In genomic region chr12:54549774-54550451, GRCh38 we compare ENCODE assay signal across 7 cellular contexts. TPM values are rescaled to one million over a fixed set of nuclear protein-coding genes. Genes with fewer than 3 reads are reported as not detected.
DNase-seq lines count a peak whose midpoint lies in the region; ATAC-seq and TF ChIP-seq lines count a peak whose summit lies in the region.

No MANE protein-coding gene starts in this region.

- H3K4me1 ChIP-seq in GM23338 (ENCODE audit: insufficient read depth) (peaks cover 16% of the 10 kb centered on the region), SJSA1 (replicated peaks) (peaks cover 9% of the 10 kb centered on the region; the same call in 1 of the 2 replicates), mucosa of descending colon (ENCODE audit: low read depth) (no peaks in the 10 kb centered on the region), testis (peaks cover 13% of the 10 kb centered on the region)

- H3K4me3 ChIP-seq in GM23338, result peak overlapping the region; percentile 77
- H3K4me3 ChIP-seq in SJSA1, result 0 out of 2 replicates have a peak overlapping the region, but pooled peaks have one; percentile 8
- no peak overlapping the region for H3K4me3 ChIP-seq in mucosa of descending colon
- peak overlapping the region; percentile 26 to 61 for H3K4me3 ChIP-seq in testis

- H3K4me2 ChIP-seq in GM23338, result peak overlapping the region; percentile 95

- WGBS in testis, 2 donors, result 7 to 10% methylated on average over 22 of the region's 22 CpGs

- H3K4me1 Mint-ChIP-seq in GM23338 (peaks cover 29% of the 10 kb centered on the region), chondrocyte (ENCODE audit: low read depth) (peaks cover 16% of the 10 kb centered on the region)

- H3K36me3 ChIP-seq in GM23338 (ENCODE audit: insufficient read depth) (no peaks in the 10 kb centered on the region), SJSA1 (no peaks in the 10 kb centered on the region), mucosa of descending colon (ENCODE audit: low read depth) (no peaks in the 10 kb centered on the region), testis (ENCODE audit: low read depth, missing control alignments) (no peaks in the 10 kb centered on the region)

- H2AFZ ChIP-seq in GM23338, result peak overlapping the region; percentile 99

- TF ChIP-seq CTCF in GM23338 (conservative IDR thresholded peaks at IDR 0.05; ENCODE audit: low read depth in 2 of 2) (no peak), chondrocyte (IDR thresholded peaks at IDR 0.05) (no peak), mucosa of descending colon (IDR thresholded peaks at IDR 0.05) (no peak), testis (IDR thresholded peaks at IDR 0.05) (no peak)

- H3K9me3 Mint-ChIP-seq in GM23338 (no peaks in the 10 kb centered on the region), chondrocyte (ENCODE audit: low read depth) (no peaks in the 10 kb centered on the region)

- no peak for TF ChIP-seq POLR2A in testis (IDR thresholded peaks at IDR 0.05)

- intact Hi-C loops in mucosa of descending colon (cut with DNase I, micrococcal nuclease) (no loop called here), testis (cut with DNase I; ENCODE audit: low total_unique reads) (no loop called here)

- H3F3A ChIP-seq in GM23338 (replicated peaks; ENCODE audit: low read depth), result no peaks in the 10 kb centered on the region

- no peaks in the 10 kb centered on the region for H4K20me1 ChIP-seq in GM23338 (replicated peaks; ENCODE audit: insufficient read depth)

- H3K27ac ChIP-seq in GM23338 (ENCODE audit: low read depth) (no peak overlapping the region), SJSA1 (no peak overlapping the region), testis (no peak overlapping the region)

- ATAC-seq in GM23338 (peak; percentile 68), mucosa of descending colon (peak; percentile 28), HG03439 (IDR thresholded peaks at IDR 0.05; ENCODE audit: unreplicated experiment) (no peak)

- H3K36me3 Mint-ChIP-seq in GM23338 (ENCODE audit: low read depth) (no peaks in the 10 kb centered on the region), chondrocyte (ENCODE audit: low read depth) (no peaks in the 10 kb centered on the region)

- H3K9me3 ChIP-seq in SJSA1 (replicated peaks), result no peaks in the 10 kb centered on the region
- no peaks in the 10 kb centered on the region for H3K9me3 ChIP-seq in mucosa of descending colon
- no peaks in the 10 kb centered on the region for H3K9me3 ChIP-seq in testis

- H3K27me3 ChIP-seq in GM23338 (ENCODE audit: insufficient read depth) (peaks cover 90% of the 10 kb centered on the region), SJSA1 (replicated peaks) (peaks cover 72% of the 10 kb centered on the region), testis (no peaks in the 10 kb centered on the region)

- H3K27ac Mint-ChIP-seq in GM23338, result no peak overlapping the region
- H3K27ac Mint-ChIP-seq in chondrocyte (ENCODE audit: unreplicated experiment), result no peak overlapping the region

- H3K27me3 Mint-ChIP-seq in GM23338 (ENCODE audit: insufficient read depth, low read depth, poor library complexity) (peaks cover 47% of the 10 kb centered on the region), chondrocyte (ENCODE audit: low read depth) (peaks cover 65% of the 10 kb centered on the region)

- no peaks in the 10 kb centered on the region for H3K79me2 ChIP-seq in GM23338 (replicated peaks; ENCODE audit: insufficient read depth)

- H3K9me2 ChIP-seq in GM23338 (ENCODE audit: insufficient read depth), result no peaks in the 10 kb centered on the region

- peak overlapping the region; percentile 76 for H3K4me3 Mint-ChIP-seq in GM23338
- H3K4me3 Mint-ChIP-seq in chondrocyte (ENCODE audit: unreplicated experiment), result peak overlapping the region; percentile 66

- DNase-seq in GM23338 (ENCODE audit: low spot score) (peak; percentile 72), SJSA1 (ENCODE audit: low read depth in 1 of 2, low spot score in 2 of 2) (no peak), chondrocyte (ENCODE audit: low spot score) (no peak), mucosa of descending colon (no peak), testis (no peak), DMS79 treated with DMSO at 0.1 percent for 48 hours (lab: John Stamatoyannopoulos, UW) (no peak)

TF ChIP-seq in GM23338, 12 proteins besides CTCF, POLR2A, EP300 and RAD21:
- peak; percentile 49 for TF ChIP-seq EZH2 (IDR thresholded peaks at IDR 0.05; ENCODE audit: low read depth, unreplicated experiment)
- no peak for TF ChIP-seq ZNF114 (CRISPR knock-in tag; IDR thresholded peaks at IDR 0.05)

RNA-seq across cellular contexts. Expression of gene PDE1B, which starts 0.5 kb away (rescaled TPM):
- total RNA-seq in GM23338 (2014; rRNA removed; shearing (Covaris generic)), result 0.59 and 2.2 TPM in 2 replicates
- polyA plus RNA-seq in GM23338 (2016; fragmentation: Nextera tagmentation; extraction: Ambion mirVana) (0.28 and 0.52 TPM in 2 replicates), testis (ENCODE audit: insufficient read depth, low read depth, low replicate concordance) (5.4 TPM)
- total RNA-seq in SJSA1 (2014; rRNA removed; shearing (Covaris generic)), result not detected in 2 replicates
- total RNA-seq in chondrocyte (0.12 TPM in 1 of 3 replicates, not detected in the others), mucosa of descending colon (1 to 10 TPM in 2 of 3 donors, under 1 TPM in 1; 0.35 to 4.0 (median 2.2) TPM), testis (1 to 10 TPM; 3.4 to 4.1 TPM)

RNA-seq across cellular contexts. Expression of gene PPP1R1A, which starts 38.5 kb away (rescaled TPM):
- total RNA-seq in GM23338 (2014; rRNA removed; shearing (Covaris generic)), result 7.6 and 8.4 TPM in 2 replicates
- polyA plus RNA-seq in GM23338 (2016; fragmentation: Nextera tagmentation; extraction: Ambion mirVana) (26.6 and 26.9 TPM in 2 replicates), testis (ENCODE audit: insufficient read depth, low read depth, low replicate concordance) (6.3 TPM)
- 0.06 TPM in 1 of 2 replicates, not detected in the other for total RNA-seq in SJSA1 (2014; rRNA removed; shearing (Covaris generic))
- total RNA-seq in chondrocyte (not detected in 3 replicates), mucosa of descending colon (10 to 100 TPM in 1 of 3 donors, under 1 TPM in 2; 0.52 to 30.0 (median 0.75) TPM), testis (1 to 10 TPM; 6.1 to 6.9 TPM)

RNA-seq across cellular contexts. Expression of gene NCKAP1L, which starts 52.4 kb away (rescaled TPM):
- total RNA-seq in GM23338 (2014; rRNA removed; shearing (Covaris generic)), result not detected in 2 replicates
- polyA plus RNA-seq in GM23338 (2016; fragmentation: Nextera tagmentation; extraction: Ambion mirVana) (0.12 TPM in 1 of 2 replicates, not detected in the other), testis (ENCODE audit: insufficient read depth, low read depth, low replicate concordance) (9.0 TPM)
- total RNA-seq in SJSA1 (2014; rRNA removed; shearing (Covaris generic)), result not detected in 2 replicates
- total RNA-seq in chondrocyte (not detected in 3 replicates), mucosa of descending colon (10 to 100 TPM in 2 of 3 donors, 1 to 10 TPM in 1; 7.1 to 21.2 (median 20.1) TPM), testis (1 to 10 TPM; 4.0 to 5.0 TPM)
